In the genomic region with DNA sequence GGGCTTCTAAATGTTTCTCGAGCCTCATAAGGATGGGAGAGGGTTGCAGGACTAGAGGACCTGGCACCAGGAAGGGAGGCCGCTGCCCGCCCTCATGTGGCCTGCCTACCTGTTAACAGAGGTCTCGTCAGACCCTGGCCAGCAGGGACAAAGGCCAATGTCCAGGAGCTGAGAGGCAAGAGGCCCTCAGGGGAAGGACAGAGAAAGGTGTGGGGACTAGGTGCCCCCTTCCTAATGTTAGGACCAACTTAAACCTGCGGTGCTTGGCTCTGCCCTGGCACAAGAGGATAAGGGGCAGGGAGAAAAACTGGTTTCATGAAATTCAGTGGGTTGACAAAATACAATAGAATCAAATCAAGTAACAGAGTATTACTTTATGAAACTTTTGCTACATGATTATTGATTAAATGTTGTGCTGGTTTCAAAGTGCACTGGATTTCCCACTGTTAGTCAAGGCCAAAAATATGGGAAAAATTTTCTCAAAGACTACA, we compare ENCODE assay signal across 1 cellular context.
A peak's percentile ranks its signal among the peaks of the same experiment; 100 is the strongest.
TF ChIP-seq lines count a peak whose summit lies in the region.

No MANE protein-coding gene starts in this region.

TF ChIP-seq in HepG2, 621 proteins besides CTCF, POLR2A, EP300 and RAD21 (continued from another document and continues in another):
- TF ChIP-seq, protein P1, sequence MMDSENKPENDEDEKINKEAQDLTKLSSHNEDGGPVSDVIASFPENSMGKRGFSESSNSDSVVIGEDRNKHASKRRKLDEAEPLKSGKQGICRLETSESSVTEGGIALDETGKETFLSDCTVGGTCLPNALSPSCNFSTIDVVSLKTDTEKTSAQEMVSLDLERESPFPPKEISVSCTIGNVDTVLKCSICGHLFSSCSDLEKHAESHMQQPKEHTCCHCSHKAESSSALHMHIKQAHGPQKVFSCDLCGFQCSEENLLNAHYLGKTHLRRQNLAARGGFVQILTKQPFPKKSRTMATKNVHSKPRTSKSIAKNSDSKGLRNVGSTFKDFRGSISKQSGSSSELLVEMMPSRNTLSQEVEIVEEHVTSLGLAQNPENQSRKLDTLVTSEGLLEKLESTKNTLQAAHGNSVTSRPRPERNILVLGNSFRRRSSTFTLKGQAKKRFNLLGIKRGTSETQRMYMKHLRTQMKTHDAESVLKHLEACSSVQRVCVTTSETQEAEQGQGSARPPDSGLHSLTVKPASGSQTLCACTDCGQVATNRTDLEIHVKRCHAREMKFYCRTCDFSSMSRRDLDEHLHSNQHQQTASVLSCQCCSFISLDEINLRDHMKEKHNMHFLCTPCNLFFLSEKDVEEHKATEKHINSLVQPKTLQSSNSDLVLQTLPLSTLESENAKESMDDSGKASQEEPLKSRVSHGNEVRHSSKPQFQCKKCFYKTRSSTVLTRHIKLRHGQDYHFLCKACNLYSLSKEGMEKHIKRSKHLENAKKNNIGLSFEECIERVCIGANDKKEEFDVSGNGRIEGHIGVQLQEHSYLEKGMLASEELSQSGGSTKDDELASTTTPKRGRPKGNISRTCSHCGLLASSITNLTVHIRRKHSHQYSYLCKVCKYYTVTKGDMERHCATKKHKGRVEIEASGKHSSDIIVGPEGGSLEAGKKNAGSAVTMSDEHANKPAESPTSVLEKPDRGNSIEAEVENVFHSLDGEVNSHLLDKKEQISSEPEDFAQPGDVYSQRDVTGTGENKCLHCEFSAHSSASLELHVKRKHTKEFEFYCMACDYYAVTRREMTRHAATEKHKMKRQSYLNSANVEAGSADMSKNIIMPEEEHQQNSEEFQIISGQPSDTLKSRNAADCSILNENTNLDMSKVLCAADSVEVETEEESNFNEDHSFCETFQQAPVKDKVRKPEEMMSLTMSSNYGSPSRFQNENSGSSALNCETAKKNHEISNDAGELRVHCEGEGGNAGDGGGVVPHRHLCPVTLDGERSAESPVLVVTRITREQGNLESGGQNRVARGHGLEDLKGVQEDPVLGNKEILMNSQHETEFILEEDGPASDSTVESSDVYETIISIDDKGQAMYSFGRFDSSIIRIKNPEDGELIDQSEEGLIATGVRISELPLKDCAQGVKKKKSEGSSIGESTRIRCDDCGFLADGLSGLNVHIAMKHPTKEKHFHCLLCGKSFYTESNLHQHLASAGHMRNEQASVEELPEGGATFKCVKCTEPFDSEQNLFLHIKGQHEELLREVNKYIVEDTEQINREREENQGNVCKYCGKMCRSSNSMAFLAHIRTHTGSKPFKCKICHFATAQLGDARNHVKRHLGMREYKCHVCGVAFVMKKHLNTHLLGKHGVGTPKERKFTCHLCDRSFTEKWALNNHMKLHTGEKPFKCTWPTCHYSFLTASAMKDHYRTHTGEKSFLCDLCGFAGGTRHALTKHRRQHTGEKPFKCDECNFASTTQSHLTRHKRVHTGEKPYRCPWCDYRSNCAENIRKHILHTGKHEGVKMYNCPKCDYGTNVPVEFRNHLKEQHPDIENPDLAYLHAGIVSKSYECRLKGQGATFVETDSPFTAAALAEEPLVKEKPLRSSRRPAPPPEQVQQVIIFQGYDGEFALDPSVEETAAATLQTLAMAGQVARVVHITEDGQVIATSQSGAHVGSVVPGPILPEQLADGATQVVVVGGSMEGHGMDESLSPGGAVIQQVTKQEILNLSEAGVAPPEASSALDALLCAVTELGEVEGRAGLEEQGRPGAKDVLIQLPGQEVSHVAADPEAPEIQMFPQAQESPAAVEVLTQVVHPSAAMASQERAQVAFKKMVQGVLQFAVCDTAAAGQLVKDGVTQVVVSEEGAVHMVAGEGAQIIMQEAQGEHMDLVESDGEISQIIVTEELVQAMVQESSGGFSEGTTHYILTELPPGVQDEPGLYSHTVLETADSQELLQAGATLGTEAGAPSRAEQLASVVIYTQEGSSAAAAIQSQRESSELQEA (CRISPR knock-in tag; IDR thresholded peaks at IDR 0.05; ENCODE audit: not compliant biosample characterization), result no peak
- TF ChIP-seq NFKBIZ (CRISPR knock-in tag; IDR thresholded peaks at IDR 0.05) (no peak), DPF2 (CRISPR knock-in tag; IDR thresholded peaks at IDR 0.05; ENCODE audit: borderline replicate concordance, low read depth) (no peak), HOXA3 (CRISPR knock-in tag; IDR thresholded peaks at IDR 0.05) (peak; percentile 29; the same call in 1 of the 2 replicates), NONO (IDR thresholded peaks at IDR 0.05) (no peak), NONO (CRISPR knock-in tag; conservative IDR thresholded peaks at IDR 0.05) (no peak), ZNF598 (CRISPR knock-in tag; IDR thresholded peaks at IDR 0.05; ENCODE audit: borderline replicate concordance) (no peak), ZSCAN9 (CRISPR knock-in tag; IDR thresholded peaks at IDR 0.05; ENCODE audit: borderline replicate concordance) (no peak), ZSCAN25 (CRISPR knock-in tag; IDR thresholded peaks at IDR 0.05) (no peak), BORCS8-MEF2B (CRISPR knock-in tag; IDR thresholded peaks at IDR 0.05) (no peak), ZEB1 (IDR thresholded peaks at IDR 0.05; ENCODE audit: insufficient replicate concordance, low read depth) (peak; percentile 48), ZNF670 (CRISPR knock-in tag; IDR thresholded peaks at IDR 0.05; ENCODE audit: borderline replicate concordance) (no peak), ATF1 (CRISPR knock-in tag; IDR thresholded peaks at IDR 0.05) (no peak), PTBP1 (IDR thresholded peaks at IDR 0.05; ENCODE audit: low read depth, low read length, poor library complexity, severe bottlenecking) (no peak), ZNF570 (CRISPR knock-in tag; IDR thresholded peaks at IDR 0.05; ENCODE audit: borderline replicate concordance) (no peak), ZUFSP (CRISPR knock-in tag; IDR thresholded peaks at IDR 0.05; ENCODE audit: borderline replicate concordance) (no peak), ZNF121 (CRISPR knock-in tag; IDR thresholded peaks at IDR 0.05) (no peak), KDM6A (CRISPR knock-in tag; IDR thresholded peaks at IDR 0.05; ENCODE audit: low read depth) (peak; percentile 63; the same call in 1 of the 2 replicates), IKZF5 (CRISPR knock-in tag; IDR thresholded peaks at IDR 0.05) (no peak), ZBTB7A (CRISPR knock-in tag; IDR thresholded peaks at IDR 0.05) (0 out of 2 replicates have a peak, but pooled peaks have one; percentile 31), ZNF678 (CRISPR knock-in tag; IDR thresholded peaks at IDR 0.05) (no peak), ZNF788 (CRISPR knock-in tag; IDR thresholded peaks at IDR 0.05; ENCODE audit: borderline replicate concordance) (peak; percentile 24; the same call in 1 of the 2 replicates), NR2C2 (CRISPR knock-in tag; IDR thresholded peaks at IDR 0.05; ENCODE audit: borderline replicate concordance) (no peak), ZNF496 (CRISPR knock-in tag; IDR thresholded peaks at IDR 0.05; ENCODE audit: insufficient replicate concordance) (no peak), ZNF275 (CRISPR knock-in tag; IDR thresholded peaks at IDR 0.05; ENCODE audit: borderline replicate concordance) (no peak), ESRRA (CRISPR knock-in tag; IDR thresholded peaks at IDR 0.05; ENCODE audit: low read depth) (peak; percentile 75; the same call in 1 of the 2 replicates), ATRX (CRISPR knock-in tag; IDR thresholded peaks at IDR 0.05; ENCODE audit: borderline replicate concordance) (no peak), ZNF777 (CRISPR knock-in tag; IDR thresholded peaks at IDR 0.05) (no peak), ZSCAN31 (CRISPR knock-in tag; IDR thresholded peaks at IDR 0.05; ENCODE audit: low read depth) (no peak), ZSCAN20 (CRISPR knock-in tag; IDR thresholded peaks at IDR 0.05; ENCODE audit: borderline replicate concordance) (no peak), RXRA (CRISPR knock-in tag; IDR thresholded peaks at IDR 0.05) (0 out of 2 replicates have a peak, but pooled peaks have one; percentile 24), POGZ (CRISPR knock-in tag; IDR thresholded peaks at IDR 0.05) (no peak), FOXJ3 (CRISPR knock-in tag; IDR thresholded peaks at IDR 0.05; ENCODE audit: borderline replicate concordance) (no peak), THAP11 (CRISPR knock-in tag; IDR thresholded peaks at IDR 0.05) (0 out of 2 replicates have a peak, but pooled peaks have one; percentile 32), CBX1 (IDR thresholded peaks at IDR 0.05; ENCODE audit: low read depth) (no peak), ZNF7 (CRISPR knock-in tag; IDR thresholded peaks at IDR 0.05) (no peak), NFYB (CRISPR knock-in tag; IDR thresholded peaks at IDR 0.05) (no peak), ZNF616 (CRISPR knock-in tag; IDR thresholded peaks at IDR 0.05; ENCODE audit: low read depth) (no peak), ZNF878 (CRISPR knock-in tag; IDR thresholded peaks at IDR 0.05) (0 out of 2 replicates have a peak, but pooled peaks have one; percentile 46), GTF3A (CRISPR knock-in tag; conservative IDR thresholded peaks at IDR 0.05) (no peak), IKZF1 (IDR thresholded peaks at IDR 0.05) (no peak), ISX (CRISPR knock-in tag; conservative IDR thresholded peaks at IDR 0.05) (no peak), ZNF607 (CRISPR knock-in tag; IDR thresholded peaks at IDR 0.05; ENCODE audit: borderline replicate concordance) (no peak)
- TF ChIP-seq, protein P2, sequence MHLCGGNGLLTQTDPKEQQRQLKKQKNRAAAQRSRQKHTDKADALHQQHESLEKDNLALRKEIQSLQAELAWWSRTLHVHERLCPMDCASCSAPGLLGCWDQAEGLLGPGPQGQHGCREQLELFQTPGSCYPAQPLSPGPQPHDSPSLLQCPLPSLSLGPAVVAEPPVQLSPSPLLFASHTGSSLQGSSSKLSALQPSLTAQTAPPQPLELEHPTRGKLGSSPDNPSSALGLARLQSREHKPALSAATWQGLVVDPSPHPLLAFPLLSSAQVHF (CRISPR knock-in tag; IDR thresholded peaks at IDR 0.05), result no peak
- TF ChIP-seq, protein P3, sequence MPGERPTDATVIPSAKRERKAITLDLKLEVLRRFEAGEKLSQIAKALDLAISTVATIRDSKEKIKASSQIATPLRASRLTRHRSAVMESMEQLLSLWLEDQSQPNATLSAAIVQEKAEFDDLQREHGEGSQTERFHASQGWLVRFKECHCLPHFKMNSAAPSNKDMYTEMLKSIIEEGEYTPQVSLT (CRISPR knock-in tag; IDR thresholded peaks at IDR 0.05; ENCODE audit: borderline replicate concordance, low read depth), result no peak
- TF ChIP-seq, protein P4, sequence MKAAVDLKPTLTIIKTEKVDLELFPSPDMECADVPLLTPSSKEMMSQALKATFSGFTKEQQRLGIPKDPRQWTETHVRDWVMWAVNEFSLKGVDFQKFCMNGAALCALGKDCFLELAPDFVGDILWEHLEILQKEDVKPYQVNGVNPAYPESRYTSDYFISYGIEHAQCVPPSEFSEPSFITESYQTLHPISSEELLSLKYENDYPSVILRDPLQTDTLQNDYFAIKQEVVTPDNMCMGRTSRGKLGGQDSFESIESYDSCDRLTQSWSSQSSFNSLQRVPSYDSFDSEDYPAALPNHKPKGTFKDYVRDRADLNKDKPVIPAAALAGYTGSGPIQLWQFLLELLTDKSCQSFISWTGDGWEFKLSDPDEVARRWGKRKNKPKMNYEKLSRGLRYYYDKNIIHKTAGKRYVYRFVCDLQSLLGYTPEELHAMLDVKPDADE (CRISPR knock-in tag; IDR thresholded peaks at IDR 0.05), result no peak
- TF ChIP-seq, protein P5, sequence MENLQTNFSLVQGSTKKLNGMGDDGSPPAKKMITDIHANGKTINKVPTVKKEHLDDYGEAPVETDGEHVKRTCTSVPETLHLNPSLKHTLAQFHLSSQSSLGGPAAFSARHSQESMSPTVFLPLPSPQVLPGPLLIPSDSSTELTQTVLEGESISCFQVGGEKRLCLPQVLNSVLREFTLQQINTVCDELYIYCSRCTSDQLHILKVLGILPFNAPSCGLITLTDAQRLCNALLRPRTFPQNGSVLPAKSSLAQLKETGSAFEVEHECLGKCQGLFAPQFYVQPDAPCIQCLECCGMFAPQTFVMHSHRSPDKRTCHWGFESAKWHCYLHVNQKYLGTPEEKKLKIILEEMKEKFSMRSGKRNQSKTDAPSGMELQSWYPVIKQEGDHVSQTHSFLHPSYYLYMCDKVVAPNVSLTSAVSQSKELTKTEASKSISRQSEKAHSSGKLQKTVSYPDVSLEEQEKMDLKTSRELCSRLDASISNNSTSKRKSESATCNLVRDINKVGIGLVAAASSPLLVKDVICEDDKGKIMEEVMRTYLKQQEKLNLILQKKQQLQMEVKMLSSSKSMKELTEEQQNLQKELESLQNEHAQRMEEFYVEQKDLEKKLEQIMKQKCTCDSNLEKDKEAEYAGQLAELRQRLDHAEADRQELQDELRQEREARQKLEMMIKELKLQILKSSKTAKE (CRISPR knock-in tag; IDR thresholded peaks at IDR 0.05; ENCODE audit: borderline replicate concordance), result no peak
